8 cellular contexts compared by ENCODE assay signal in the genomic region with DNA sequence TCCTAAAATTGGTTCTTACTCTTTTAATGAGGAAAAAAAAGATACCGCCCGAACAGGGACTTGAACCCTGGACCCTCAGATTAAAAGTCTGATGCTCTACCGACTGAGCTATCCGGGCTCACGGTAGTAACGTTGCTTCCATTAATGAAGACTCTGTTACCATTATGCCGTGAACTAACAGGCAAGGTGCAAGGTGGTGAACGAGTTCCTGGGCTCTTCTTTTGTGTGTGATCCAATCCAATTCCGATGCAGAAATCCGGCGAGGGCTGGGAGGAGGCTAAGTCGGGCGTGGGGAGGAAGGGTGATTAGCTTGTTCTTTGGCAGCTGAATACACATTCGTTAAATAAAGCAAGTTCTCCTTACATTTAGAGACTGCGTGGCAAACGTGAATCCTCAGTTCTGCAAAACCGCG. TPM values are rescaled to one million over a fixed set of nuclear protein-coding genes. Genes with fewer than 3 reads are reported as not detected.
A peak's percentile ranks its signal among the peaks of the same experiment; 100 is the strongest.
DNase-seq lines count a peak whose midpoint lies in the region; ATAC-seq and TF ChIP-seq lines count a peak whose summit lies in the region.

No MANE protein-coding gene starts in this region.

- H3K4me2 ChIP-seq in BLaER1 treated with 17β-estradiol and CSF1 and Interleukin-3, amounts not matched to agents 10 nM and 100 nM = peak overlapping the region; percentile 57 to 92 (median 81)
- peak overlapping the region; percentile 66 for H3K4me2 ChIP-seq in neural cell (ENCODE audit: low read length)

- no peaks in the 10 kb centered on the region for H3K27me3 Mint-ChIP-seq in activated T-helper 17 cell treated with anti-CD3 and anti-CD28 coated beads, Interleukin-2, amount 50 U/mL, for 72 hours

- peak overlapping the region; percentile 79 for H3K4me3 Mint-ChIP-seq in activated T-helper 17 cell treated with anti-CD3 and anti-CD28 coated beads, Interleukin-2, amount 50 U/mL, for 72 hours

- peaks cover 30% of the 10 kb centered on the region for H3K36me3 Mint-ChIP-seq in activated T-helper 17 cell treated with anti-CD3 and anti-CD28 coated beads, Interleukin-2, amount 50 U/mL, for 72 hours (ENCODE audit: low read depth)

- peaks cover 5% of the 10 kb centered on the region for H3F3A ChIP-seq in neural cell (ENCODE audit: insufficient read depth, low read length, poor library complexity, severe bottlenecking)

- no peak for TF ChIP-seq CTCF in neural cell (IDR thresholded peaks at IDR 0.05; ENCODE audit: poor library complexity, severe bottlenecking)

- no peaks in the 10 kb centered on the region for H3K9me2 ChIP-seq in neural cell (ENCODE audit: insufficient read depth, low read length)

- peak overlapping the region; percentile 70 to 90 (median 78) for H3K4me3 ChIP-seq in BLaER1 treated with 17β-estradiol and CSF1 and Interleukin-3, amounts not matched to agents 10 nM and 100 nM
- H3K4me3 ChIP-seq in neural cell (ENCODE audit: low read length) = peak overlapping the region; percentile 98

- H3K36me3 ChIP-seq in BLaER1 treated with 17β-estradiol and CSF1 and Interleukin-3, amounts not matched to agents 10 nM and 100 nM = no peaks in the 10 kb centered on the region
- H3K36me3 ChIP-seq in neural cell (ENCODE audit: insufficient read depth, low read length) = no peaks in the 10 kb centered on the region

- peaks cover 10 to 57% (median 28%) of the 10 kb centered on the region in 10 experiments; a peak in 19 of 20 replicates for H3K4me1 ChIP-seq in BLaER1 treated with 17β-estradiol and CSF1 and Interleukin-3, amounts not matched to agents 10 nM and 100 nM

- H3K27me3 ChIP-seq in BLaER1 treated with 17β-estradiol and CSF1 and Interleukin-3, amounts not matched to agents 10 nM and 100 nM = peaks cover 0 to 28% (median 18%) of the 10 kb centered on the region in 11 experiments; a peak in 13 of 22 replicates
- no peaks in the 10 kb centered on the region for H3K27me3 ChIP-seq in neural cell (ENCODE audit: insufficient read depth, low read depth, low read length)

- no peaks in the 10 kb centered on the region for H4K20me1 ChIP-seq in BLaER1 treated with 17β-estradiol and CSF1 and Interleukin-3, amounts not matched to agents 10 nM and 100 nM
- H4K20me1 ChIP-seq in neural cell (ENCODE audit: insufficient read depth) = no peaks in the 10 kb centered on the region

- no peak for TF ChIP-seq RAD21 in neural cell (conservative IDR thresholded peaks at IDR 0.05)

- TF ChIP-seq EP300 in neural cell (conservative IDR thresholded peaks at IDR 0.05; ENCODE audit: poor library complexity, severe bottlenecking) = no peak

- H3K27ac Mint-ChIP-seq in activated T-helper 17 cell treated with anti-CD3 and anti-CD28 coated beads, Interleukin-2, amount 50 U/mL, for 72 hours = peak overlapping the region; percentile 100

- peak; percentile 79 for DNase-seq in HuH-7.5 (ENCODE audit: low spot score)
- peak; percentile 75 for DNase-seq in OCI-M2 (lab: John Stamatoyannopoulos, UW; ENCODE audit: unreplicated experiment)
- peak; percentile 66 for DNase-seq in fibroblast of the conjunctiva (ENCODE audit: low read depth)
- peak; percentile 92 for DNase-seq in superior temporal gyrus (ENCODE audit: extremely low spot score)

- no peaks in the 10 kb centered on the region for H3K79me2 ChIP-seq in neural cell (replicated peaks; ENCODE audit: insufficient read depth, low read length)

- peak; percentile 15 for ATAC-seq in GM21360 (IDR thresholded peaks at IDR 0.05; ENCODE audit: unreplicated experiment)
- peak; percentile 43 for ATAC-seq in activated T-helper 17 cell treated with anti-CD3 and anti-CD28 coated beads, Interleukin-2, amount 50 U/mL, for 72 hours (replicated peaks)

- peak overlapping the region; percentile 98 for H2AFZ ChIP-seq in neural cell (ENCODE audit: low read depth, low read length)

- peak overlapping the region; percentile 14 to 76 (median 63); a peak in 21 of 22 replicates for H3K27ac ChIP-seq in BLaER1 treated with 17β-estradiol and CSF1 and Interleukin-3, amounts not matched to agents 10 nM and 100 nM
- peak overlapping the region; percentile 89 for H3K27ac ChIP-seq in neural cell (ENCODE audit: low read length)

- peak overlapping the region; percentile 69 to 83 (median 77) for H3K9ac ChIP-seq in BLaER1 treated with 17β-estradiol and CSF1 and Interleukin-3, amounts not matched to agents 10 nM and 100 nM
- H3K9ac ChIP-seq in neural cell (ENCODE audit: low read length) = peak overlapping the region; percentile 89

- no peaks in the 10 kb centered on the region for H3K9me3 ChIP-seq in BLaER1 treated with 17β-estradiol and CSF1 and Interleukin-3, amounts not matched to agents 10 nM and 100 nM (replicated peaks in 1 of 11)
- no peaks in the 10 kb centered on the region for H3K9me3 ChIP-seq in neural cell (ENCODE audit: low read length)

- peaks cover 36% of the 10 kb centered on the region for H3K4me1 Mint-ChIP-seq in activated T-helper 17 cell treated with anti-CD3 and anti-CD28 coated beads, Interleukin-2, amount 50 U/mL, for 72 hours

- H3K9me3 Mint-ChIP-seq in activated T-helper 17 cell treated with anti-CD3 and anti-CD28 coated beads, Interleukin-2, amount 50 U/mL, for 72 hours = no peaks in the 10 kb centered on the region

TF ChIP-seq in neural cell, 6 proteins besides CTCF, POLR2A, EP300 and RAD21:
- no peak for TF ChIP-seq MXI1 (conservative IDR thresholded peaks at IDR 0.05; ENCODE audit: poor library complexity, severe bottlenecking)
- TF ChIP-seq, protein P1, sequence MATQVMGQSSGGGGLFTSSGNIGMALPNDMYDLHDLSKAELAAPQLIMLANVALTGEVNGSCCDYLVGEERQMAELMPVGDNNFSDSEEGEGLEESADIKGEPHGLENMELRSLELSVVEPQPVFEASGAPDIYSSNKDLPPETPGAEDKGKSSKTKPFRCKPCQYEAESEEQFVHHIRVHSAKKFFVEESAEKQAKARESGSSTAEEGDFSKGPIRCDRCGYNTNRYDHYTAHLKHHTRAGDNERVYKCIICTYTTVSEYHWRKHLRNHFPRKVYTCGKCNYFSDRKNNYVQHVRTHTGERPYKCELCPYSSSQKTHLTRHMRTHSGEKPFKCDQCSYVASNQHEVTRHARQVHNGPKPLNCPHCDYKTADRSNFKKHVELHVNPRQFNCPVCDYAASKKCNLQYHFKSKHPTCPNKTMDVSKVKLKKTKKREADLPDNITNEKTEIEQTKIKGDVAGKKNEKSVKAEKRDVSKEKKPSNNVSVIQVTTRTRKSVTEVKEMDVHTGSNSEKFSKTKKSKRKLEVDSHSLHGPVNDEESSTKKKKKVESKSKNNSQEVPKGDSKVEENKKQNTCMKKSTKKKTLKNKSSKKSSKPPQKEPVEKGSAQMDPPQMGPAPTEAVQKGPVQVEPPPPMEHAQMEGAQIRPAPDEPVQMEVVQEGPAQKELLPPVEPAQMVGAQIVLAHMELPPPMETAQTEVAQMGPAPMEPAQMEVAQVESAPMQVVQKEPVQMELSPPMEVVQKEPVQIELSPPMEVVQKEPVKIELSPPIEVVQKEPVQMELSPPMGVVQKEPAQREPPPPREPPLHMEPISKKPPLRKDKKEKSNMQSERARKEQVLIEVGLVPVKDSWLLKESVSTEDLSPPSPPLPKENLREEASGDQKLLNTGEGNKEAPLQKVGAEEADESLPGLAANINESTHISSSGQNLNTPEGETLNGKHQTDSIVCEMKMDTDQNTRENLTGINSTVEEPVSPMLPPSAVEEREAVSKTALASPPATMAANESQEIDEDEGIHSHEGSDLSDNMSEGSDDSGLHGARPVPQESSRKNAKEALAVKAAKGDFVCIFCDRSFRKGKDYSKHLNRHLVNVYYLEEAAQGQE (IDR thresholded peaks at IDR 0.05; ENCODE audit: borderline replicate concordance) = no peak
- no peak for TF ChIP-seq TAF1 (IDR thresholded peaks at IDR 0.05; ENCODE audit: low read depth)
- TF ChIP-seq POLR2AphosphoS5 (IDR thresholded peaks at IDR 0.05) = no peak
- TF ChIP-seq EZH2 (IDR thresholded peaks at IDR 0.05; ENCODE audit: borderline replicate concordance, insufficient read depth, low read length, poor library complexity, severe bottlenecking) = no peak
- no peak for TF ChIP-seq SMC3 (conservative IDR thresholded peaks at IDR 0.05; ENCODE audit: poor library complexity)

RNA-seq across cellular contexts. Expression of a gene that starts 49.0 kb away (rescaled TPM):
- total RNA-seq in activated T-helper 17 cell treated with anti-CD3 and anti-CD28 coated beads, Interleukin-2, amount 50 U/mL, for 72 hours = not detected
- polyA plus RNA-seq in neural cell = not detected in 2 replicates
- not detected in 2 replicates for polyA minus RNA-seq in neural cell

RNA-seq across cellular contexts. Expression of a gene that starts 55.3 kb away (rescaled TPM):
- total RNA-seq in activated T-helper 17 cell treated with anti-CD3 and anti-CD28 coated beads, Interleukin-2, amount 50 U/mL, for 72 hours = 10 to 100 TPM; 31.0 to 33.0 TPM
- 24.4 and 25.7 TPM in 2 replicates for polyA plus RNA-seq in neural cell
- polyA minus RNA-seq in neural cell = 51.9 and 57.3 TPM in 2 replicates

RNA-seq across cellular contexts. Expression of a gene that starts 56.9 kb away (rescaled TPM):
- not detected for total RNA-seq in activated T-helper 17 cell treated with anti-CD3 and anti-CD28 coated beads, Interleukin-2, amount 50 U/mL, for 72 hours
- 1.6 TPM in 1 of 2 replicates, not detected in the other for polyA plus RNA-seq in neural cell
- polyA minus RNA-seq in neural cell = not detected in 2 replicates

Comparison
In these comparisons a context has a peak if more than half of its experiments do, and no peak if none do; other contexts are left out.
1. Peak in every context shown above with its lines: DNase-seq, ATAC-seq, H3K4me3 ChIP-seq and H3K27ac ChIP-seq.